11 cellular contexts compared by ENCODE assay signal in genomic region chr16:50602531-50603205, GRCh38. TPM values are rescaled to one million over a fixed set of nuclear protein-coding genes. Genes with fewer than 3 reads are reported as not detected.
DNase-seq lines count a peak whose midpoint lies in the region; ATAC-seq and TF ChIP-seq lines count a peak whose summit lies in the region.
"Had no signal": no experiment of that assay in that cellular context is flagged by ENCODE, and none has a peak within 500 bp of the region (broad histone marks: within the 10 kb centered on the region; RNA-seq: fewer than 3 reads in every experiment).

No MANE protein-coding gene starts in this region.

- peak overlapping the region; percentile 72 for H2AFZ ChIP-seq in GM23248

- in situ Hi-C loops in GM23248 (cut with MboI), result no loop called here

- H3K9ac ChIP-seq in GM23248, result no peak overlapping the region

- H3K79me2 ChIP-seq in GM23248 (ENCODE audit: insufficient read depth), result no peaks in the 10 kb centered on the region

- 0 out of 2 replicates have a peak, but pooled peaks cover 5% of the 10 kb centered on the region for H3K4me1 ChIP-seq in GM23248 (ENCODE audit: insufficient read depth)
- H3K4me1 ChIP-seq in spleen, result peaks cover 0 to 36% (median 18%) of the 10 kb centered on the region in 6 donors

- H3K4me3 ChIP-seq in GM23248 (no peak overlapping the region), spleen (no peak overlapping the region), foreskin fibroblast (ENCODE audit: low read depth in 1 of 2, low read length in 2 of 2) (no peak overlapping the region)
- H3K4me3 ChIP-seq: body of pancreas had no signal

- intact Hi-C loops in spleen (cut with DNase I; ENCODE audit: low total_unique reads), result no loop called here

- H3K27me3 ChIP-seq in GM23248 (replicated peaks; ENCODE audit: insufficient read depth) (0 out of 2 replicates have a peak, but pooled peaks cover 6% of the 10 kb centered on the region), spleen (replicated peaks in 1 of 7) (no peaks in the 10 kb centered on the region)
- H3K27me3 ChIP-seq: body of pancreas had no signal

- no peak for TF ChIP-seq CTCF in spleen (IDR thresholded peaks at IDR 0.05 in 8 of 11, conservative IDR thresholded peaks at IDR 0.05 in 3 of 11)
- TF ChIP-seq CTCF in foreskin fibroblast (IDR thresholded peaks at IDR 0.05; ENCODE audit: low read depth, low read length), result no peak

- no peak overlapping the region for H3K4me2 ChIP-seq in GM23248 (ENCODE audit: unreplicated experiment)

- H3K9me2 ChIP-seq in GM23248 (ENCODE audit: insufficient read depth), result no peaks in the 10 kb centered on the region

- no peak overlapping the region for H3K27ac ChIP-seq in GM23248
- H3K27ac ChIP-seq in spleen, result peak overlapping the region in 5 of 8 donors; percentile 33 to 68 (median 62)
- H3K27ac ChIP-seq: body of pancreas had no signal

- H4K20me1 ChIP-seq in GM23248 (ENCODE audit: insufficient read depth), result no peaks in the 10 kb centered on the region

- H3K9me3 ChIP-seq in GM23248 (ENCODE audit: low read depth) (no peaks in the 10 kb centered on the region), spleen (no peaks in the 10 kb centered on the region)
- H3K9me3 ChIP-seq: body of pancreas had no signal

- WGBS in GM23248 (ENCODE audit: low coverage in 1 of 2, low lambda C conversion rate in 2 of 2, missing lambda C conversion rate in 2 of 2), 2 experiments, result 58 to 60% methylated on average over 14 of the region's 14 CpGs
- WGBS in spleen, 5 donors, result 55 to 69% (median 61%) methylated on average over 12 to 14 of the region's 14 CpGs

- DNase-seq in GM23248, result no peak
- peak; percentile 43 for DNase-seq in T-helper 22 cell (ENCODE audit: low read depth)
- DNase-seq in effector CD8-positive, alpha-beta T cell (lab: John Stamatoyannopoulos, UW), result peak; percentile 11
- no peak for DNase-seq in spleen
- DNase-seq in NCI-H774 (lab: John Stamatoyannopoulos, UW), result no peak
- no peak for DNase-seq in foreskin fibroblast

- ATAC-seq in HG02642 (IDR thresholded peaks at IDR 0.05; ENCODE audit: poor library complexity, unreplicated experiment) (no peak), GM18502 (IDR thresholded peaks at IDR 0.05; ENCODE audit: poor library complexity, unreplicated experiment) (no peak)
- ATAC-seq: body of pancreas, Panc1 had no signal

- H3K36me3 ChIP-seq in GM23248 (ENCODE audit: low read depth) (no peaks in the 10 kb centered on the region), spleen (no peaks in the 10 kb centered on the region)

- H3F3A ChIP-seq in GM23248 (ENCODE audit: insufficient read depth), result no peaks in the 10 kb centered on the region

- no peak for TF ChIP-seq POLR2A in spleen (IDR thresholded peaks at IDR 0.05)

RNA-seq across cellular contexts. Expression of gene NKD1, which starts 54.5 kb away (rescaled TPM):
- not detected in 2 replicates for total RNA-seq in GM23248 (2014; rRNA removed; shearing (Covaris generic))
- polyA plus RNA-seq in GM23248 (2016; fragmentation: Nextera tagmentation; extraction: Ambion mirVana), result not detected in 2 replicates
- total RNA-seq in spleen, result 10 to 100 TPM in 1 of 7 donors, 1 to 10 TPM in 6; 1.7 to 15.2 (median 7.0) TPM
- under 1 TPM; 0.11 to 0.74 (median 0.38) TPM for polyA plus RNA-seq in spleen
- polyA plus RNA-seq: IgD-negative memory B cell had no signal

Comparison
In these comparisons a context has a peak if more than half of its experiments do, and no peak if none do; other contexts are left out.
1. DNase-seq: peak in T-helper 22 cell (single experiment) and effector CD8-positive, alpha-beta T cell (single experiment); none in GM23248 (single experiment), spleen (single experiment), NCI-H774 (single experiment) and foreskin fibroblast (0 of 2).